Comparison of ENCODE assay signal across 19 cellular contexts in the genomic region with DNA sequence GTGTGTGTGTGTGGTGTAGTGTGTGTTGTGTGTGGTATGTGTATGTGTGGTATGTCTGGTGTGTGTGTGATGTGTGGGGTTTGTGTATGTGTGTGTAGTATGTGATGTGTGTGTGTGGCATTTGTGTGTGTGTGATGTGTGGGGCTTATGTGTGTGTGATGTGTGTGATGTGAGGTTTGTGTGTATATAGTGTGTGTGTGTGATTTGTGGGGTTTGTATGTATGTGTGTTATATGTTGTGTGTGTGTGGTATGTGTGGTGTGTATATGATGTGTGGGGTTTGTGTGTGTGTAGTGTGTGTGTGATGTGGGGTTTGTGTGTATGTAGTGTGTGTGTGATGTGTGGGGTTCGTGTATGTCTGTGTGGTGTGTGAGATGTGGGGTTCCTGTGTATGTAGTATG. TPM values are rescaled to one million over a fixed set of nuclear protein-coding genes. Genes with fewer than 3 reads are reported as not detected.
DNase-seq lines count a peak whose midpoint lies in the region; ATAC-seq and TF ChIP-seq lines count a peak whose summit lies in the region.
"Had no signal": no experiment of that assay in that cellular context is flagged by ENCODE, and none has a peak within 500 bp of the region (broad histone marks: within the 10 kb centered on the region; RNA-seq: fewer than 3 reads in every experiment).

No MANE protein-coding gene starts in this region.

- H3K9ac ChIP-seq in mammary epithelial cell (ENCODE audit: insufficient read depth, low read length) (no peak overlapping the region), mesenchymal stem cell (ENCODE audit: low read length) (peak overlapping the region; percentile 71), smooth muscle cell (ENCODE audit: low read depth) (no peak overlapping the region)
- H3K9ac ChIP-seq: SK-N-SH had no signal

- H3K4me3 ChIP-seq in mammary epithelial cell (replicated peaks in 1 of 3; ENCODE audit: insufficient read depth in 1 of 3, low read depth in 2 of 3, low read length in 3 of 3) (no peak overlapping the region), breast epithelium (no peak overlapping the region), mesenchymal stem cell (ENCODE audit: insufficient read depth in 1 of 2, low read depth in 1 of 2, low read length in 2 of 2) (no peak overlapping the region), smooth muscle cell (no peak overlapping the region)
- H3K4me3 ChIP-seq: K562 had no signal

- H3K14ac ChIP-seq in mesenchymal stem cell (ENCODE audit: low read length in 2 of 2), result peak overlapping the region in 1 of 2 experiments; percentile 63

- H3K36me3 ChIP-seq in mammary epithelial cell (ENCODE audit: insufficient read depth, low read length) (no peaks in the 10 kb centered on the region), breast epithelium (no peaks in the 10 kb centered on the region), mesenchymal stem cell (ENCODE audit: control insufficient read depth in 1 of 2, insufficient read depth in 2 of 2, low read depth in 1 of 2, low read length in 2 of 2) (no peaks in the 10 kb centered on the region), smooth muscle cell (ENCODE audit: low read depth) (no peaks in the 10 kb centered on the region)

- H3K9me3 ChIP-seq in mammary epithelial cell (replicated peaks; ENCODE audit: insufficient read depth, low read length) (no peaks in the 10 kb centered on the region), breast epithelium (no peaks in the 10 kb centered on the region), mesenchymal stem cell (ENCODE audit: control insufficient read depth, low read length) (no peaks in the 10 kb centered on the region), smooth muscle cell (replicated peaks; ENCODE audit: low read depth) (no peaks in the 10 kb centered on the region)
- H3K9me3 ChIP-seq: SK-N-SH had no signal

- peak overlapping the region in 1 of 2 experiments; percentile 24 for H3K4ac ChIP-seq in mesenchymal stem cell (ENCODE audit: low read depth in 1 of 2, low read length in 2 of 2)

- no peak for TF ChIP-seq POLR2A in breast epithelium (IDR thresholded peaks at IDR 0.05)

- H3K4me1 ChIP-seq in mammary epithelial cell (ENCODE audit: insufficient read depth, low read length) (peaks cover 14% of the 10 kb centered on the region), breast epithelium (no peaks in the 10 kb centered on the region), mesenchymal stem cell (ENCODE audit: control insufficient read depth, insufficient read depth, low read depth, low read length) (peaks cover 5% of the 10 kb centered on the region), smooth muscle cell (ENCODE audit: low read depth) (no peaks in the 10 kb centered on the region)

- intact Hi-C loops in mammary epithelial cell (cut with micrococcal nuclease) (no loop called here), breast epithelium (cut with DNase I; ENCODE audit: low total_unique reads) (loop anchor here (5.0 kb wide), 1 partner anchor 1458 kb away; no protein-coding TSS in a partner anchor)

- no peak overlapping the region for H3K27ac ChIP-seq in mammary epithelial cell (ENCODE audit: insufficient read depth, low read depth, low read length)
- no peak overlapping the region for H3K27ac ChIP-seq in breast epithelium
- peak overlapping the region; percentile 34; the same call in 1 of the 2 replicates for H3K27ac ChIP-seq in VCaP
- no peak overlapping the region for H3K27ac ChIP-seq in mesenchymal stem cell (ENCODE audit: low read length, poor library complexity, severe bottlenecking)
- peak overlapping the region; percentile 94 for H3K27ac ChIP-seq in smooth muscle cell (ENCODE audit: low read depth)

- H4K20me1 ChIP-seq in mammary epithelial cell (ENCODE audit: insufficient read depth, low read length), result no peaks in the 10 kb centered on the region
- H4K20me1 ChIP-seq in smooth muscle cell (ENCODE audit: low read depth), result no peaks in the 10 kb centered on the region

- peak overlapping the region; percentile 64 for H4K91ac ChIP-seq in mesenchymal stem cell (ENCODE audit: low read length)

- no peak overlapping the region for H2BK15ac ChIP-seq in mesenchymal stem cell (ENCODE audit: low read depth, poor library complexity, severe bottlenecking)

- H2AFZ ChIP-seq in mammary epithelial cell (ENCODE audit: low read depth, low read length) (peak overlapping the region; percentile 67), mesenchymal stem cell (ENCODE audit: low read depth, low read length) (no peak overlapping the region), smooth muscle cell (ENCODE audit: low read depth) (no peak overlapping the region)

- BruUV-seq in mammary epithelial cell (replicated peaks; lab: Mats Ljungman, UMichigan), result no TSS peak

- peak overlapping the region; percentile 16 to 61 for H2BK12ac ChIP-seq in mesenchymal stem cell (ENCODE audit: low read length in 2 of 2)

- CTCF ChIA-PET in mammary epithelial cell (lab: Charles Lee; ENCODE audit: low non-redundant PET), result interaction anchor here (1.1 kb wide), 1 partner anchor 8 kb away, joined by 3 read pairs; no protein-coding TSS in a partner anchor

- peaks cover 12% of the 10 kb centered on the region for H3F3A ChIP-seq in smooth muscle cell (ENCODE audit: low read depth)

- no peaks in the 10 kb centered on the region for H3K79me1 ChIP-seq in mesenchymal stem cell (replicated peaks; ENCODE audit: low read length, poor library complexity, severe bottlenecking)

- DNase-seq in mammary epithelial cell, result no peak
- DNase-seq in breast epithelium (ENCODE audit: low spot score in 2 of 2), result no peak
- DNase-seq in mesenchymal stem cell, result no peak
- no peak for DNase-seq in smooth muscle cell (lab: John Stamatoyannopoulos, UW; ENCODE audit: unreplicated experiment)
- DNase-seq in activated CD4-positive, alpha-beta T cell treated with anti-CD3 and anti-CD28 coated beads, Interleukin-2, amount 50 U/mL, for 1 hour, result no peak
- DNase-seq in NCI-H226, result no peak
- DNase-seq: COR-L47, DMS 273 treated with DMSO at 0.1 percent for 48 hours, DND-41, H7, NCI-H1105, NCI-H1694, NCI-H524, RPMI8226, SHP77 treated with DMSO at 0.1 percent for 48 hours, SK-N-SH had no signal

- H3K79me2 ChIP-seq in mammary epithelial cell (ENCODE audit: insufficient read depth, low read length) (no peaks in the 10 kb centered on the region), smooth muscle cell (ENCODE audit: low read depth) (no peaks in the 10 kb centered on the region)

- peak overlapping the region; percentile 51 to 78 for H3K18ac ChIP-seq in mesenchymal stem cell (ENCODE audit: low read depth in 1 of 2, low read length in 2 of 2)

- H3K23ac ChIP-seq in mesenchymal stem cell (ENCODE audit: low read length in 2 of 2), result no peak overlapping the region

- H3K4me2 ChIP-seq in mammary epithelial cell (ENCODE audit: insufficient read depth, low read depth, low read length) (no peak overlapping the region), mesenchymal stem cell (ENCODE audit: low read length, poor library complexity, severe bottlenecking) (no peak overlapping the region), smooth muscle cell (no peak overlapping the region)

- no peak overlapping the region for H2BK120ac ChIP-seq in mesenchymal stem cell (ENCODE audit: low read depth, low read length)

- no peak overlapping the region for H2AK5ac ChIP-seq in mesenchymal stem cell (ENCODE audit: low read length, severe bottlenecking)

- WGBS in mammary epithelial cell (ENCODE audit: low coverage, missing lambda C conversion rate), result 88% methylated on average over 1 of the region's 1 CpG
- WGBS in mesenchymal stem cell, result 100% methylated on average over 1 of the region's 1 CpG
- 100% methylated on average over 1 of the region's 1 CpG for WGBS in smooth muscle cell (ENCODE audit: low lambda C conversion rate)

- TF ChIP-seq CTCF in mammary epithelial cell (conservative IDR thresholded peaks at IDR 0.05 in 1 of 2, IDR thresholded peaks at IDR 0.05 in 1 of 2; ENCODE audit: extremely low read depth in 1 of 2, insufficient read depth in 1 of 2, low read depth in 1 of 2, low read length in 2 of 2) (no peak), breast epithelium (IDR thresholded peaks at IDR 0.05) (no peak), VCaP (conservative IDR thresholded peaks at IDR 0.05) (no peak), smooth muscle cell (IDR thresholded peaks at IDR 0.05; ENCODE audit: borderline replicate concordance, insufficient read depth, poor library complexity, severe bottlenecking) (no peak)

- H2BK5ac ChIP-seq in mesenchymal stem cell (ENCODE audit: low read depth, low read length, poor library complexity, severe bottlenecking), result no peak overlapping the region

- peaks cover 3% of the 10 kb centered on the region for H3K27me3 ChIP-seq in mammary epithelial cell (ENCODE audit: insufficient read depth, low read length)
- no peaks in the 10 kb centered on the region for H3K27me3 ChIP-seq in breast epithelium
- H3K27me3 ChIP-seq in mesenchymal stem cell (ENCODE audit: control insufficient read depth in 1 of 2, insufficient read depth in 1 of 2, low read length in 2 of 2), result peaks cover 0 to 29% of the 10 kb centered on the region in 2 experiments
- H3K27me3 ChIP-seq in smooth muscle cell (ENCODE audit: low read depth), result peaks cover 6% of the 10 kb centered on the region

- in situ Hi-C loops in mammary epithelial cell (cut with MboI; ENCODE audit: low sequenced_read_pairs in 2 of 2), result no loop called here

- dilution Hi-C loops in mammary epithelial cell (cut with HindIII; ENCODE audit: low sequenced_read_pairs), result no loop called here

- no peak for ATAC-seq in HG02610 (IDR thresholded peaks at IDR 0.05; ENCODE audit: unreplicated experiment)
- ATAC-seq: K562 had no signal

- peak overlapping the region; percentile 70 for H4K8ac ChIP-seq in mesenchymal stem cell (ENCODE audit: low read length)

RNA-seq across cellular contexts. Expression of a gene that starts 9.4 kb away (rescaled TPM):
- total RNA-seq in mammary epithelial cell (under 1 TPM; 0.09 to 0.67 TPM), breast epithelium (10 to 100 TPM in 1 of 3 donors, 1 to 10 TPM in 2; 6.3 to 20.6 (median 8.8) TPM), smooth muscle cell (0.04 and 4.7 TPM in 2 replicates)
- polyA plus RNA-seq in mammary epithelial cell (0.07 TPM), smooth muscle cell (0.54 and 0.58 TPM in 2 replicates)
- polyA minus RNA-seq in mammary epithelial cell, result not detected
- 5.4 TPM for polyA plus RNA-seq in mesenchymal stem cell (2013, experiment 1 of 2)
- 4.2 TPM for polyA plus RNA-seq in mesenchymal stem cell (2013, experiment 2 of 2)
- total RNA-seq: K562 had no signal
- polyA plus RNA-seq: K562 had no signal

Comparison
In these comparisons a context has a peak if more than half of its experiments do, and no peak if none do; other contexts are left out.
1. H3K27ac ChIP-seq: peak in VCaP (single experiment) and smooth muscle cell (single experiment); none in mammary epithelial cell (single experiment), breast epithelium (0 of 2) and mesenchymal stem cell (single experiment).